In the genomic region with DNA sequence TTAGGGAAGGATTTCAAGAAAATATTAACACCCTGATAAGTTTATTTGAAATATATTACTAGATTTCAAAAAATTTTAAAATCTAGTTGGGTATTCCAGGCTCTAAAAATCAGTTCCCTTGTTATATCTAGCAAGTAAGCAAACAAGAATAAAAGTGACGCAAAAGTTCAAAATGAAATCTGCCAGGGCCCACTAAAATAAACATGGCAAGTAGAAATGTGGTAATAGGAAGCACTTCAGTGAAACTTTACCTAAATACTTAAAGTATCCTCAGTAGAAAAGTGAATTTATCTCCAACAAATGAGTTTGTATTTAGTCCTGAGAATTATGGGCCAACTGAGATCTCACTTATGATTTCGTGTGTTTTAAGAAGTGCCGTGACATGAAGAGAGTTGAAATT, we compare ENCODE assay signal across 30 cellular contexts.
"Had no signal": no experiment of that assay in that cellular context is flagged by ENCODE, and none has a peak within 500 bp of the region (broad histone marks: within the 10 kb centered on the region; RNA-seq: fewer than 3 reads in every experiment).

No MANE protein-coding gene starts in this region.

- H3K9me3 ChIP-seq: left ventricle myocardium inferior, suprapubic skin, tibial nerve, uterus had no signal

- FAIRE-seq: small intestine had no signal

- H3K9ac ChIP-seq: neural progenitor cell had no signal

- H3K4me3 ChIP-seq: left ventricle myocardium inferior, neural progenitor cell, suprapubic skin, tibial nerve, uterus had no signal

- ATAC-seq: activated naive CD8-positive, alpha-beta T cell treated with anti-CD3 and anti-CD28 coated beads, Interleukin-2, amount 50 U/mL, for 24 hours; activated T-cell treated with anti-CD3 and anti-CD28 coated beads, Interleukin-2, amount 50 U/mL, for 4 hours; activated T-helper 17 cell treated with anti-CD3 and anti-CD28 coated beads, Interleukin-2, amount 50 U/mL, for 72 hours; natural killer cell; SK-N-SH treated with all-trans-retinoic acid at 6 μM for 48 hours; stimulated activated effector memory CD8-positive, alpha-beta T cell treated with anti-CD3 and anti-CD28 coated beads, Interleukin-12 subunit alpha, Interleukin-12 subunit beta, amount 100 ng/mL, for 72 hours; WTC11 had no signal

- H3K36me3 ChIP-seq: uterus had no signal

- H3K4me1 ChIP-seq: neural progenitor cell had no signal

- DNase-seq: activated CD4-positive, alpha-beta memory T cell treated with anti-CD3 and anti-CD28 coated beads, Interleukin-2, amount 10 ng/mL, durations not matched to agents 7 days and 5 days; activated CD4-positive, alpha-beta T cell treated with anti-CD3 and anti-CD28 coated beads for 1 hour; activated CD4-positive, alpha-beta T cell treated with anti-CD3 and anti-CD28 coated beads, Interleukin-2, amount 10 ng/mL, durations not matched to agents 7 days and 5 days; activated CD8-positive, alpha-beta memory T cell treated with anti-CD3 and anti-CD28 coated beads, Interleukin-2, amount 50 U/mL, for 48 hours; activated gamma-delta T cell treated with Interleukin-2 at 50 U/mL for 16 hours; activated naive CD8-positive, alpha-beta T cell treated with anti-CD3 and anti-CD28 coated beads, Interleukin-2, amount 50 U/mL, for 24 hours; activated T-cell treated with anti-CD3 and anti-CD28 coated beads, Interleukin-2, amount 50 U/mL, for 4 hours; amygdala; caudate nucleus; cortex of kidney; foreskin fibroblast; head of caudate nucleus; hypothalamus; immature natural killer cell; left ventricle myocardium inferior; mesenchymal stem cell; natural killer cell; occipital lobe; posterior cingulate gyrus; small intestine; stimulated activated CD4-positive, alpha-beta T cell treated with anti-CD3 and anti-CD28 coated beads, Interleukin-4, amount 100 ng/mL, for 24 hours; T-helper 2 cell; uterus had no signal

- H3K27ac ChIP-seq: left ventricle myocardium inferior, neural progenitor cell, suprapubic skin had no signal

- H3K27me3 ChIP-seq: neural progenitor cell, suprapubic skin, tibial nerve, uterus had no signal
